In genomic region chr6:154615483-154616025, GRCh38 we compare ENCODE assay signal across 7 cellular contexts.
DNase-seq lines count a peak whose midpoint lies in the region; ATAC-seq lines count a peak whose summit lies in the region.

No MANE protein-coding gene starts in this region.

- peak; percentile 84 for ATAC-seq in Right ventricle myocardium inferior
- ATAC-seq in activated T-cell treated with anti-CD3 and anti-CD28 coated beads, Interleukin-2, amount 50 U/mL, for 4 hours = no peak
- no peak for ATAC-seq in HG03565 (IDR thresholded peaks at IDR 0.05; ENCODE audit: unreplicated experiment)

- peak; percentile 81 for DNase-seq in LoVo (ENCODE audit: low spot score)
- peak; percentile 98 to 99 for DNase-seq in SJCRH30
- peak; percentile 71 for DNase-seq in Right ventricle myocardium inferior (ENCODE audit: missing footprints)
- DNase-seq in smooth muscle cell of the brain vasculature (ENCODE audit: low read depth, low spot score) = peak; percentile 46
- DNase-seq in activated T-cell treated with anti-CD3 and anti-CD28 coated beads, Interleukin-2, amount 50 U/mL, for 4 hours = no peak
- no peak for DNase-seq in SKM-1 (lab: John Stamatoyannopoulos, UW; ENCODE audit: unreplicated experiment)

- H3K36me3 Mint-ChIP-seq in activated T-cell treated with anti-CD3 and anti-CD28 coated beads, Interleukin-2, amount 50 U/mL, for 4 hours (ENCODE audit: insufficient read depth) = no peaks in the 10 kb centered on the region

- H3K27ac ChIP-seq in SJCRH30 = peak overlapping the region; percentile 42

- no peaks in the 10 kb centered on the region for H3K27me3 ChIP-seq in SJCRH30

- peak overlapping the region; percentile 27 for H3K4me3 ChIP-seq in SJCRH30

- H3K36me3 ChIP-seq in SJCRH30 = no peaks in the 10 kb centered on the region

- H3K9me3 ChIP-seq in SJCRH30 (replicated peaks) = no peaks in the 10 kb centered on the region; the same call in 1 of the 2 replicates

- peaks cover 4% of the 10 kb centered on the region for H3K27me3 Mint-ChIP-seq in activated T-cell treated with anti-CD3 and anti-CD28 coated beads, Interleukin-2, amount 50 U/mL, for 4 hours (ENCODE audit: low read depth)

- H3K4me1 ChIP-seq in SJCRH30 = peaks cover 8% of the 10 kb centered on the region

- H3K4me3 Mint-ChIP-seq in activated T-cell treated with anti-CD3 and anti-CD28 coated beads, Interleukin-2, amount 50 U/mL, for 4 hours = no peak overlapping the region

- intact Hi-C loops in Right ventricle myocardium inferior (cut with DNase I) = no loop called here

- peaks cover 18% of the 10 kb centered on the region for H3K4me1 Mint-ChIP-seq in activated T-cell treated with anti-CD3 and anti-CD28 coated beads, Interleukin-2, amount 50 U/mL, for 4 hours (ENCODE audit: low read depth)

- no peaks in the 10 kb centered on the region for H3K9me3 Mint-ChIP-seq in activated T-cell treated with anti-CD3 and anti-CD28 coated beads, Interleukin-2, amount 50 U/mL, for 4 hours

Comparison
In these comparisons a context has a peak if more than half of its experiments do, and no peak if none do; other contexts are left out.
1. DNase-seq: peak in LoVo (single experiment), SJCRH30 (2 of 2), Right ventricle myocardium inferior (single experiment) and smooth muscle cell of the brain vasculature (single experiment); none in activated T-cell treated with anti-CD3 and anti-CD28 coated beads, Interleukin-2, amount 50 U/mL, for 4 hours (single experiment) and SKM-1 (single experiment).